In the genomic region with DNA sequence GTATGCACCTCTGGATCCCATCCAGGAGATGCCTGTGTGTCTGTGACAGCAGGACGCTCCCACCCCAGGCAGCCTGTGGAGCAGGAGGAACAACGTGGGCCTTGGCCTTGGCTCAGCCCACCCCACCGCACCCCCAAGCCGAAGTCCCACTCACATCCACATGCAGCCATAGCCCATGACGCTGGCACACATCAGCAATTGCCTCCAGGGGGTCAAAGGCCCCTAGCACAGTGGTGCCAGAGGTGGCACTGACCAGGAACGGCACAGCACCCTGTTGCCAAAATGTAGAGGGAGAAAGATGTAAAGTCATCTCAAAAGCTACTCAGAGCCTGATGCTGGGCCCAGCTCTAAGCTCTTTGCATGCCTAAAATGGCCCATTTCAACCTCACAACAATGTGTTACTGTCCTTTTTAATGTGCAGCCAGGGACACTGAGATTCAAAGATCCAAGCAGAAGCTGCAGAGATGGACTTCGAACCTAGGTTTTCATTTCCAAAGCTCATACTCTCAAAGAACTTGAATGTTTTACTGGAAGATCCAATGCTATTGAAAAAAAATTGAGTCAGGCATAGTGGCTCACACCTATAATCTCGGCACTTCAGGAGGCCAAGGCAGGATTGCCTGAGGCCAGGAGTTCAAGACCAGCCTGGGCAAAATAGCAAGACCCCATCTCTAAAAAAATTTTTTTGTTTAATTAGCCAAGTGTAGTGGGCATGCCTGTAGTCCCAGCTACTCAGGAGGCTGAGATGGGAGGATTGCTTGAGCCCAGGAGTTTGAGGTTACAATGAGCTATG, we compare ENCODE assay signal across 1 cellular context.
TF ChIP-seq lines count a peak whose summit lies in the region.

No MANE protein-coding gene starts in this region.

TF ChIP-seq in HepG2, 621 proteins besides CTCF, POLR2A, EP300 and RAD21 (continued from another document and continues in another):
- TF ChIP-seq, protein P1, sequence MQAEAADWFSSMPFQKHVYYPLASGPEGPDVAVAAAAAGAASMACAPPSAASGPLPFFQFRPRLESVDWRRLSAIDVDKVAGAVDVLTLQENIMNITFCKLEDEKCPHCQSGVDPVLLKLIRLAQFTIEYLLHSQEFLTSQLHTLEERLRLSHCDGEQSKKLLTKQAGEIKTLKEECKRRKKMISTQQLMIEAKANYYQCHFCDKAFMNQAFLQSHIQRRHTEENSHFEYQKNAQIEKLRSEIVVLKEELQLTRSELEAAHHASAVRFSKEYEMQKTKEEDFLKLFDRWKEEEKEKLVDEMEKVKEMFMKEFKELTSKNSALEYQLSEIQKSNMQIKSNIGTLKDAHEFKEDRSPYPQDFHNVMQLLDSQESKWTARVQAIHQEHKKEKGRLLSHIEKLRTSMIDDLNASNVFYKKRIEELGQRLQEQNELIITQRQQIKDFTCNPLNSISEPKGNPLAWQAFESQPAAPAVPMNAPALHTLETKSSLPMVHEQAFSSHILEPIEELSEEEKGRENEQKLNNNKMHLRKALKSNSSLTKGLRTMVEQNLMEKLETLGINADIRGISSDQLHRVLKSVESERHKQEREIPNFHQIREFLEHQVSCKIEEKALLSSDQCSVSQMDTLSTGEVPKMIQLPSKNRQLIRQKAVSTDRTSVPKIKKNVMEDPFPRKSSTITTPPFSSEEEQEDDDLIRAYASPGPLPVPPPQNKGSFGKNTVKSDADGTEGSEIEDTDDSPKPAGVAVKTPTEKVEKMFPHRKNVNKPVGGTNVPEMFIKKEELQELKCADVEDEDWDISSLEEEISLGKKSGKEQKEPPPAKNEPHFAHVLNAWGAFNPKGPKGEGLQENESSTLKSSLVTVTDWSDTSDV (CRISPR knock-in tag; IDR thresholded peaks at IDR 0.05): no peak
- TF ChIP-seq SAP130 (CRISPR knock-in tag; IDR thresholded peaks at IDR 0.05; ENCODE audit: low read depth): peak; percentile 19; the same call in 1 of the 2 replicates
- no peak for TF ChIP-seq POLR2AphosphoS2 (IDR thresholded peaks at IDR 0.05; ENCODE audit: low read depth, low read length)
- TF ChIP-seq, protein P2, sequence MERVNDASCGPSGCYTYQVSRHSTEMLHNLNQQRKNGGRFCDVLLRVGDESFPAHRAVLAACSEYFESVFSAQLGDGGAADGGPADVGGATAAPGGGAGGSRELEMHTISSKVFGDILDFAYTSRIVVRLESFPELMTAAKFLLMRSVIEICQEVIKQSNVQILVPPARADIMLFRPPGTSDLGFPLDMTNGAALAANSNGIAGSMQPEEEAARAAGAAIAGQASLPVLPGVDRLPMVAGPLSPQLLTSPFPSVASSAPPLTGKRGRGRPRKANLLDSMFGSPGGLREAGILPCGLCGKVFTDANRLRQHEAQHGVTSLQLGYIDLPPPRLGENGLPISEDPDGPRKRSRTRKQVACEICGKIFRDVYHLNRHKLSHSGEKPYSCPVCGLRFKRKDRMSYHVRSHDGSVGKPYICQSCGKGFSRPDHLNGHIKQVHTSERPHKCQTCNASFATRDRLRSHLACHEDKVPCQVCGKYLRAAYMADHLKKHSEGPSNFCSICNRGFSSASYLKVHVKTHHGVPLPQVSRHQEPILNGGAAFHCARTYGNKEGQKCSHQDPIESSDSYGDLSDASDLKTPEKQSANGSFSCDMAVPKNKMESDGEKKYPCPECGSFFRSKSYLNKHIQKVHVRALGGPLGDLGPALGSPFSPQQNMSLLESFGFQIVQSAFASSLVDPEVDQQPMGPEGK (CRISPR knock-in tag; IDR thresholded peaks at IDR 0.05): no peak
- TF ChIP-seq, protein P3, sequence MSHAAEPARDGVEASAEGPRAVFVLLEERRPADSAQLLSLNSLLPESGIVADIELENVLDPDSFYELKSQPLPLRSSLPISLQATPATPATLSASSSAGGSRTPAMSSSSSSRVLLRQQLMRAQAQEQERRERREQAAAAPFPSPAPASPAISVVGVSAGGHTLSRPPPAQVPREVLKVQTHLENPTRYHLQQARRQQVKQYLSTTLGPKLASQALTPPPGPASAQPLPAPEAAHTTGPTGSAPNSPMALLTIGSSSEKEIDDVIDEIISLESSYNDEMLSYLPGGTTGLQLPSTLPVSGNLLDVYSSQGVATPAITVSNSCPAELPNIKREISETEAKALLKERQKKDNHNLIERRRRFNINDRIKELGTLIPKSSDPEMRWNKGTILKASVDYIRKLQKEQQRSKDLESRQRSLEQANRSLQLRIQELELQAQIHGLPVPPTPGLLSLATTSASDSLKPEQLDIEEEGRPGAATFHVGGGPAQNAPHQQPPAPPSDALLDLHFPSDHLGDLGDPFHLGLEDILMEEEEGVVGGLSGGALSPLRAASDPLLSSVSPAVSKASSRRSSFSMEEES (CRISPR knock-in tag; IDR thresholded peaks at IDR 0.05): no peak
- TF ChIP-seq, protein P4, sequence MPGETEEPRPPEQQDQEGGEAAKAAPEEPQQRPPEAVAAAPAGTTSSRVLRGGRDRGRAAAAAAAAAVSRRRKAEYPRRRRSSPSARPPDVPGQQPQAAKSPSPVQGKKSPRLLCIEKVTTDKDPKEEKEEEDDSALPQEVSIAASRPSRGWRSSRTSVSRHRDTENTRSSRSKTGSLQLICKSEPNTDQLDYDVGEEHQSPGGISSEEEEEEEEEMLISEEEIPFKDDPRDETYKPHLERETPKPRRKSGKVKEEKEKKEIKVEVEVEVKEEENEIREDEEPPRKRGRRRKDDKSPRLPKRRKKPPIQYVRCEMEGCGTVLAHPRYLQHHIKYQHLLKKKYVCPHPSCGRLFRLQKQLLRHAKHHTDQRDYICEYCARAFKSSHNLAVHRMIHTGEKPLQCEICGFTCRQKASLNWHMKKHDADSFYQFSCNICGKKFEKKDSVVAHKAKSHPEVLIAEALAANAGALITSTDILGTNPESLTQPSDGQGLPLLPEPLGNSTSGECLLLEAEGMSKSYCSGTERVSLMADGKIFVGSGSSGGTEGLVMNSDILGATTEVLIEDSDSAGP (CRISPR knock-in tag; IDR thresholded peaks at IDR 0.05; ENCODE audit: borderline replicate concordance): peak; percentile 46
- no peak for TF ChIP-seq FOXA1 (IDR thresholded peaks at IDR 0.05)
- no peak for TF ChIP-seq FOXA1 (CRISPR knock-in tag; IDR thresholded peaks at IDR 0.05)
- TF ChIP-seq, protein P5, sequence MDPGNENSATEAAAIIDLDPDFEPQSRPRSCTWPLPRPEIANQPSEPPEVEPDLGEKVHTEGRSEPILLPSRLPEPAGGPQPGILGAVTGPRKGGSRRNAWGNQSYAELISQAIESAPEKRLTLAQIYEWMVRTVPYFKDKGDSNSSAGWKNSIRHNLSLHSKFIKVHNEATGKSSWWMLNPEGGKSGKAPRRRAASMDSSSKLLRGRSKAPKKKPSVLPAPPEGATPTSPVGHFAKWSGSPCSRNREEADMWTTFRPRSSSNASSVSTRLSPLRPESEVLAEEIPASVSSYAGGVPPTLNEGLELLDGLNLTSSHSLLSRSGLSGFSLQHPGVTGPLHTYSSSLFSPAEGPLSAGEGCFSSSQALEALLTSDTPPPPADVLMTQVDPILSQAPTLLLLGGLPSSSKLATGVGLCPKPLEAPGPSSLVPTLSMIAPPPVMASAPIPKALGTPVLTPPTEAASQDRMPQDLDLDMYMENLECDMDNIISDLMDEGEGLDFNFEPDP (CRISPR knock-in tag; conservative IDR thresholded peaks at IDR 0.05): no peak
- TF ChIP-seq, protein P6, sequence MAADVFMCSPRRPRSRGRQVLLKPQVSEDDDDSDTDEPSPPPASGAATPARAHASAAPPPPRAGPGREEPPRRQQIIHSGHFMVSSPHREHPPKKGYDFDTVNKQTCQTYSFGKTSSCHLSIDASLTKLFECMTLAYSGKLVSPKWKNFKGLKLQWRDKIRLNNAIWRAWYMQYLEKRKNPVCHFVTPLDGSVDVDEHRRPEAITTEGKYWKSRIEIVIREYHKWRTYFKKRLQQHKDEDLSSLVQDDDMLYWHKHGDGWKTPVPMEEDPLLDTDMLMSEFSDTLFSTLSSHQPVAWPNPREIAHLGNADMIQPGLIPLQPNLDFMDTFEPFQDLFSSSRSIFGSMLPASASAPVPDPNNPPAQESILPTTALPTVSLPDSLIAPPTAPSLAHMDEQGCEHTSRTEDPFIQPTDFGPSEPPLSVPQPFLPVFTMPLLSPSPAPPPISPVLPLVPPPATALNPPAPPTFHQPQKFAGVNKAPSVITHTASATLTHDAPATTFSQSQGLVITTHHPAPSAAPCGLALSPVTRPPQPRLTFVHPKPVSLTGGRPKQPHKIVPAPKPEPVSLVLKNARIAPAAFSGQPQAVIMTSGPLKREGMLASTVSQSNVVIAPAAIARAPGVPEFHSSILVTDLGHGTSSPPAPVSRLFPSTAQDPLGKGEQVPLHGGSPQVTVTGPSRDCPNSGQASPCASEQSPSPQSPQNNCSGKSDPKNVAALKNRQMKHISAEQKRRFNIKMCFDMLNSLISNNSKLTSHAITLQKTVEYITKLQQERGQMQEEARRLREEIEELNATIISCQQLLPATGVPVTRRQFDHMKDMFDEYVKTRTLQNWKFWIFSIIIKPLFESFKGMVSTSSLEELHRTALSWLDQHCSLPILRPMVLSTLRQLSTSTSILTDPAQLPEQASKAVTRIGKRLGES (CRISPR knock-in tag; IDR thresholded peaks at IDR 0.05; ENCODE audit: borderline replicate concordance): no peak
- TF ChIP-seq GFI1 (CRISPR knock-in tag; IDR thresholded peaks at IDR 0.05; ENCODE audit: borderline replicate concordance): no peak
- TF ChIP-seq ZNF329 (CRISPR knock-in tag; IDR thresholded peaks at IDR 0.05; ENCODE audit: low read depth): no peak
- TF ChIP-seq BCL6 (CRISPR knock-in tag; IDR thresholded peaks at IDR 0.05): peak; percentile 25; the same call in 1 of the 2 replicates
- TF ChIP-seq, protein P7, sequence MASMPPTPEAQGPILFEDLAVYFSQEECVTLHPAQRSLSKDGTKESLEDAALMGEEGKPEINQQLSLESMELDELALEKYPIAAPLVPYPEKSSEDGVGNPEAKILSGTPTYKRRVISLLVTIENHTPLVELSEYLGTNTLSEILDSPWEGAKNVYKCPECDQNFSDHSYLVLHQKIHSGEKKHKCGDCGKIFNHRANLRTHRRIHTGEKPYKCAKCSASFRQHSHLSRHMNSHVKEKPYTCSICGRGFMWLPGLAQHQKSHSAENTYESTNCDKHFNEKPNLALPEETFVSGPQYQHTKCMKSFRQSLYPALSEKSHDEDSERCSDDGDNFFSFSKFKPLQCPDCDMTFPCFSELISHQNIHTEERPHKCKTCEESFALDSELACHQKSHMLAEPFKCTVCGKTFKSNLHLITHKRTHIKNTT (CRISPR knock-in tag; IDR thresholded peaks at IDR 0.05): no peak
- TF ChIP-seq, protein P8, sequence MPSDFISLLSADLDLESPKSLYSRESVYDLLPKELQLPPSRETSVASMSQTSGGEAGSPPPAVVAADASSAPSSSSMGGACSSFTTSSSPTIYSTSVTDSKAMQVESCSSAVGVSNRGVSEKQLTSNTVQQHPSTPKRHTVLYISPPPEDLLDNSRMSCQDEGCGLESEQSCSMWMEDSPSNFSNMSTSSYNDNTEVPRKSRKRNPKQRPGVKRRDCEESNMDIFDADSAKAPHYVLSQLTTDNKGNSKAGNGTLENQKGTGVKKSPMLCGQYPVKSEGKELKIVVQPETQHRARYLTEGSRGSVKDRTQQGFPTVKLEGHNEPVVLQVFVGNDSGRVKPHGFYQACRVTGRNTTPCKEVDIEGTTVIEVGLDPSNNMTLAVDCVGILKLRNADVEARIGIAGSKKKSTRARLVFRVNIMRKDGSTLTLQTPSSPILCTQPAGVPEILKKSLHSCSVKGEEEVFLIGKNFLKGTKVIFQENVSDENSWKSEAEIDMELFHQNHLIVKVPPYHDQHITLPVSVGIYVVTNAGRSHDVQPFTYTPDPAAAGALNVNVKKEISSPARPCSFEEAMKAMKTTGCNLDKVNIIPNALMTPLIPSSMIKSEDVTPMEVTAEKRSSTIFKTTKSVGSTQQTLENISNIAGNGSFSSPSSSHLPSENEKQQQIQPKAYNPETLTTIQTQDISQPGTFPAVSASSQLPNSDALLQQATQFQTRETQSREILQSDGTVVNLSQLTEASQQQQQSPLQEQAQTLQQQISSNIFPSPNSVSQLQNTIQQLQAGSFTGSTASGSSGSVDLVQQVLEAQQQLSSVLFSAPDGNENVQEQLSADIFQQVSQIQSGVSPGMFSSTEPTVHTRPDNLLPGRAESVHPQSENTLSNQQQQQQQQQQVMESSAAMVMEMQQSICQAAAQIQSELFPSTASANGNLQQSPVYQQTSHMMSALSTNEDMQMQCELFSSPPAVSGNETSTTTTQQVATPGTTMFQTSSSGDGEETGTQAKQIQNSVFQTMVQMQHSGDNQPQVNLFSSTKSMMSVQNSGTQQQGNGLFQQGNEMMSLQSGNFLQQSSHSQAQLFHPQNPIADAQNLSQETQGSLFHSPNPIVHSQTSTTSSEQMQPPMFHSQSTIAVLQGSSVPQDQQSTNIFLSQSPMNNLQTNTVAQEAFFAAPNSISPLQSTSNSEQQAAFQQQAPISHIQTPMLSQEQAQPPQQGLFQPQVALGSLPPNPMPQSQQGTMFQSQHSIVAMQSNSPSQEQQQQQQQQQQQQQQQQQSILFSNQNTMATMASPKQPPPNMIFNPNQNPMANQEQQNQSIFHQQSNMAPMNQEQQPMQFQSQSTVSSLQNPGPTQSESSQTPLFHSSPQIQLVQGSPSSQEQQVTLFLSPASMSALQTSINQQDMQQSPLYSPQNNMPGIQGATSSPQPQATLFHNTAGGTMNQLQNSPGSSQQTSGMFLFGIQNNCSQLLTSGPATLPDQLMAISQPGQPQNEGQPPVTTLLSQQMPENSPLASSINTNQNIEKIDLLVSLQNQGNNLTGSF (CRISPR knock-in tag; IDR thresholded peaks at IDR 0.05): no peak
- TF ChIP-seq, protein P9, sequence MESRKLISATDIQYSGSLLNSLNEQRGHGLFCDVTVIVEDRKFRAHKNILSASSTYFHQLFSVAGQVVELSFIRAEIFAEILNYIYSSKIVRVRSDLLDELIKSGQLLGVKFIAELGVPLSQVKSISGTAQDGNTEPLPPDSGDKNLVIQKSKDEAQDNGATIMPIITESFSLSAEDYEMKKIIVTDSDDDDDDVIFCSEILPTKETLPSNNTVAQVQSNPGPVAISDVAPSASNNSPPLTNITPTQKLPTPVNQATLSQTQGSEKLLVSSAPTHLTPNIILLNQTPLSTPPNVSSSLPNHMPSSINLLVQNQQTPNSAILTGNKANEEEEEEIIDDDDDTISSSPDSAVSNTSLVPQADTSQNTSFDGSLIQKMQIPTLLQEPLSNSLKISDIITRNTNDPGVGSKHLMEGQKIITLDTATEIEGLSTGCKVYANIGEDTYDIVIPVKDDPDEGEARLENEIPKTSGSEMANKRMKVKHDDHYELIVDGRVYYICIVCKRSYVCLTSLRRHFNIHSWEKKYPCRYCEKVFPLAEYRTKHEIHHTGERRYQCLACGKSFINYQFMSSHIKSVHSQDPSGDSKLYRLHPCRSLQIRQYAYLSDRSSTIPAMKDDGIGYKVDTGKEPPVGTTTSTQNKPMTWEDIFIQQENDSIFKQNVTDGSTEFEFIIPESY (CRISPR knock-in tag; IDR thresholded peaks at IDR 0.05): no peak
- TF ChIP-seq, protein P10, sequence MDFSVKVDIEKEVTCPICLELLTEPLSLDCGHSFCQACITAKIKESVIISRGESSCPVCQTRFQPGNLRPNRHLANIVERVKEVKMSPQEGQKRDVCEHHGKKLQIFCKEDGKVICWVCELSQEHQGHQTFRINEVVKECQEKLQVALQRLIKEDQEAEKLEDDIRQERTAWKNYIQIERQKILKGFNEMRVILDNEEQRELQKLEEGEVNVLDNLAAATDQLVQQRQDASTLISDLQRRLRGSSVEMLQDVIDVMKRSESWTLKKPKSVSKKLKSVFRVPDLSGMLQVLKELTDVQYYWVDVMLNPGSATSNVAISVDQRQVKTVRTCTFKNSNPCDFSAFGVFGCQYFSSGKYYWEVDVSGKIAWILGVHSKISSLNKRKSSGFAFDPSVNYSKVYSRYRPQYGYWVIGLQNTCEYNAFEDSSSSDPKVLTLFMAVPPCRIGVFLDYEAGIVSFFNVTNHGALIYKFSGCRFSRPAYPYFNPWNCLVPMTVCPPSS (IDR thresholded peaks at IDR 0.05): no peak
- TF ChIP-seq ZNF136 (CRISPR knock-in tag; IDR thresholded peaks at IDR 0.05; ENCODE audit: low read depth): 0 out of 2 replicates have a peak, but pooled peaks have one; percentile 29
